In the genomic region with DNA sequence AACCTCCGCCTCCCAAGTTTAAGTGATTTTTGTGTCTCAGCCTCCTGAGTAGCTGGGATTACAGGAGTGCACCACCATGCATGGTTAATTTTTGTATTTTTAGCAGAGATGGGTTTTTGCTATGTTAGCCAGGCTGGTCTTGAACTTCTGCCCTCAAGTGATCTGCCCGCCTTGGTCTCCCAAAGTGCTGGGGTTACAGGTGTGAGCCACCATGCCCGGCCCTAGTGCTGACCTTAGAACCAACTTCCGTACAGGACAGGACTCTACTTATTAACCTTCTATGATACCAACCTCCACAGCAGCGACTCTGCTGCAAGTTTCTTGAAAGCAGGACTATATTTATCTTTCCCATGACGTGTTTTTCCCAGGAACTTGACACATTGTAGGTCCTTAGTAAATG, we compare ENCODE assay signal across 14 cellular contexts.
DNase-seq lines count a peak whose midpoint lies in the region; ATAC-seq, FAIRE-seq and TF ChIP-seq lines count a peak whose summit lies in the region.
"Had no signal": no experiment of that assay in that cellular context is flagged by ENCODE, and none has a peak within 500 bp of the region (broad histone marks: within the 10 kb centered on the region; RNA-seq: fewer than 3 reads in every experiment).

No MANE protein-coding gene starts in this region.

- no peaks in the 10 kb centered on the region for H3K36me3 ChIP-seq in upper lobe of right lung
- H3K36me3 ChIP-seq: BLaER1 treated with 17β-estradiol and CSF1 and Interleukin-3, amounts not matched to agents 10 nM and 100 nM had no signal

- no peak for FAIRE-seq in urothelium cell line (lab: Jason Lieb, UNC)

- peak; percentile 45 for DNase-seq in activated effector memory CD4-positive, alpha-beta T cell treated with anti-CD3 and anti-CD28 coated beads, Interleukin-2, amount 50 U/mL, for 16 hours
- DNase-seq in activated effector memory CD4-positive, alpha-beta T cell treated with Interleukin-2 at 50 U/mL for 16 hours = no peak
- DNase-seq in coronary artery (ENCODE audit: low spot score) (peak; percentile 8), upper lobe of right lung (peak; percentile 29), SK-N-DZ (ENCODE audit: low spot score) (no peak), urothelium cell line (ENCODE audit: low spot score) (no peak)
- DNase-seq: ACHN; CD4-positive, CD25-positive, alpha-beta regulatory T cell; DMS53; GF-D8 had no signal

- no peaks in the 10 kb centered on the region for H3K27me3 ChIP-seq in upper lobe of right lung
- H3K27me3 ChIP-seq: BLaER1 treated with 17β-estradiol and CSF1 and Interleukin-3, amounts not matched to agents 10 nM and 100 nM had no signal

- H3K27ac Mint-ChIP-seq in nephron = peak overlapping the region; percentile 32 to 70 (median 68)
- H3K27ac Mint-ChIP-seq: CD4-positive, CD25-positive, alpha-beta regulatory T cell had no signal

- no peaks in the 10 kb centered on the region for H3K27me3 Mint-ChIP-seq in nephron (ENCODE audit: low read depth)

- H3K27ac ChIP-seq in coronary artery = no peak overlapping the region
- no peak overlapping the region for H3K27ac ChIP-seq in upper lobe of right lung
- H3K27ac ChIP-seq: BLaER1 treated with 17β-estradiol and CSF1 and Interleukin-3, amounts not matched to agents 10 nM and 100 nM had no signal

- H3K4me3 Mint-ChIP-seq in nephron = no peak overlapping the region
- H3K4me3 Mint-ChIP-seq: CD4-positive, CD25-positive, alpha-beta regulatory T cell had no signal

- no peaks in the 10 kb centered on the region for H3K36me3 Mint-ChIP-seq in nephron (ENCODE audit: low read depth)
- H3K36me3 Mint-ChIP-seq: CD4-positive, CD25-positive, alpha-beta regulatory T cell had no signal

- H3K4me1 Mint-ChIP-seq in nephron = peaks cover 51% of the 10 kb centered on the region
- H3K4me1 Mint-ChIP-seq: CD4-positive, CD25-positive, alpha-beta regulatory T cell had no signal

- H3K4me1 ChIP-seq in upper lobe of right lung = no peaks in the 10 kb centered on the region

- H3K9me3 Mint-ChIP-seq in nephron = peaks cover 12% of the 10 kb centered on the region

- intact Hi-C loops in upper lobe of right lung (cut with DNase I) = no loop called here

- H3K4me3 ChIP-seq in coronary artery = no peak overlapping the region
- H3K4me3 ChIP-seq in upper lobe of right lung = no peak overlapping the region
- H3K4me3 ChIP-seq: BLaER1 treated with 17β-estradiol and CSF1 and Interleukin-3, amounts not matched to agents 10 nM and 100 nM had no signal

- ATAC-seq in upper lobe of right lung (no peak), HG03460 (IDR thresholded peaks at IDR 0.05; ENCODE audit: unreplicated experiment) (no peak)
- ATAC-seq: HCT116 had no signal

- H3K9me3 ChIP-seq in upper lobe of right lung = no peaks in the 10 kb centered on the region
- H3K9me3 ChIP-seq: BLaER1 treated with 17β-estradiol and CSF1 and Interleukin-3, amounts not matched to agents 10 nM and 100 nM had no signal

- TF ChIP-seq CTCF in coronary artery (IDR thresholded peaks at IDR 0.05) (no peak), nephron (IDR thresholded peaks at IDR 0.05; ENCODE audit: unreplicated experiment in 3 of 3) (no peak), upper lobe of right lung (IDR thresholded peaks at IDR 0.05) (no peak)

Comparison
In these comparisons a context has a peak if more than half of its experiments do, and no peak if none do; other contexts are left out.
1. DNase-seq: peak in activated effector memory CD4-positive, alpha-beta T cell treated with anti-CD3 and anti-CD28 coated beads, Interleukin-2, amount 50 U/mL, for 16 hours (single experiment), coronary artery (single experiment) and upper lobe of right lung (single experiment); none in activated effector memory CD4-positive, alpha-beta T cell treated with Interleukin-2 at 50 U/mL for 16 hours (single experiment), SK-N-DZ (single experiment) and urothelium cell line (single experiment).